In genomic region chr17:46011711-46012505, GRCh38 we compare ENCODE assay signal across 26 cellular contexts. TPM values are rescaled to one million over a fixed set of nuclear protein-coding genes. Genes with fewer than 3 reads are reported as not detected.
DNase-seq lines count a peak whose midpoint lies in the region; ATAC-seq, FAIRE-seq and TF ChIP-seq lines count a peak whose summit lies in the region.
"Had no signal": no experiment of that assay in that cellular context is flagged by ENCODE, and none has a peak within 500 bp of the region (broad histone marks: within the 10 kb centered on the region; RNA-seq: fewer than 3 reads in every experiment).

No MANE protein-coding gene starts in this region.

- no peaks in the 10 kb centered on the region for H3K79me2 ChIP-seq in HepG2 (ENCODE audit: insufficient read depth, low read length)
- H3K79me2 ChIP-seq in trophoblast cell (ENCODE audit: control insufficient read depth, insufficient read depth, low read length, poor library complexity) = no peaks in the 10 kb centered on the region

- H3K4me1 Mint-ChIP-seq in WTC11 = no peaks in the 10 kb centered on the region
- no peaks in the 10 kb centered on the region for H3K4me1 Mint-ChIP-seq in T-cell

- no peak for TF ChIP-seq POLR2A in HepG2 (IDR thresholded peaks at IDR 0.05; ENCODE audit: insufficient read depth in 1 of 2, low read depth in 2 of 2, low read length in 2 of 2)
- TF ChIP-seq POLR2A in stomach (IDR thresholded peaks at IDR 0.05) = no peak

- FAIRE-seq in HepG2 (lab: Jason Lieb, UNC) = no peak
- FAIRE-seq: D721Med had no signal

- H3K23ac ChIP-seq in trophoblast cell (ENCODE audit: low read length) = no peak overlapping the region

- H3K4me3 ChIP-seq in HepG2 (replicated peaks in 1 of 3; ENCODE audit: insufficient read depth in 1 of 3, low read depth in 2 of 3, low read length in 3 of 3) = peak overlapping the region in 1 of 3 experiments; percentile 2; a peak in 1 of 6 replicates
- H3K4me3 ChIP-seq in trophoblast cell (ENCODE audit: low read depth, low read length) = no peak overlapping the region
- H3K4me3 ChIP-seq in stomach = no peak overlapping the region
- H3K4me3 ChIP-seq: GM23248, PC-9 had no signal

- TF ChIP-seq RAD21 in HepG2 (CRISPR knock-in tag; IDR thresholded peaks at IDR 0.05) = no peak

- H3K36me3 ChIP-seq in HepG2 (replicated peaks in 1 of 2; ENCODE audit: control insufficient read depth in 1 of 2, insufficient read depth in 2 of 2, low read length in 2 of 2) (no peaks in the 10 kb centered on the region), trophoblast cell (ENCODE audit: control insufficient read depth in 1 of 2, insufficient read depth in 2 of 2, low read length in 2 of 2) (no peaks in the 10 kb centered on the region), stomach (no peaks in the 10 kb centered on the region)

- H4K12ac ChIP-seq in trophoblast cell (ENCODE audit: low read depth, low read length) = no peak overlapping the region

- no peak overlapping the region for H2BK120ac ChIP-seq in trophoblast cell (ENCODE audit: insufficient read depth, low read length, poor library complexity)

- TF ChIP-seq CTCF in WTC11 (IDR thresholded peaks at IDR 0.05) = no peak
- TF ChIP-seq CTCF in HepG2 (CRISPR knock-in tag; IDR thresholded peaks at IDR 0.05) = no peak
- TF ChIP-seq CTCF in stomach (IDR thresholded peaks at IDR 0.05) = no peak
- TF ChIP-seq CTCF in omental fat pad (IDR thresholded peaks at IDR 0.05) = no peak

- POLR2A ChIA-PET in WTC11 (lab: Charles Lee) = no interaction called here
- POLR2A ChIA-PET in HepG2 (lab: Yijun Ruan, JAX) = interaction anchor here (2.3 kb wide), 1 partner anchor 8 kb away, joined by 15 read pairs; no protein-coding TSS in a partner anchor
- POLR2A ChIA-PET in T-cell (lab: Charles Lee) = no interaction called here

- H3K27me3 Mint-ChIP-seq in WTC11 (ENCODE audit: low read depth) (no peaks in the 10 kb centered on the region), T-cell (peaks cover 0 to 5% of the 10 kb centered on the region in 2 donors)

- H3K27ac Mint-ChIP-seq in WTC11 = no peak overlapping the region
- H3K27ac Mint-ChIP-seq in T-cell = no peak overlapping the region

- BruUV-seq in HepG2 (replicated peaks; lab: Mats Ljungman, UMichigan) = no TSS peak

- H3K27ac ChIP-seq in HepG2 (ENCODE audit: extremely low read length, insufficient read depth, low read length) (no peak overlapping the region), trophoblast cell (ENCODE audit: low read depth, low read length) (no peak overlapping the region), stomach (no peak overlapping the region)
- H3K27ac ChIP-seq: GM23248, PC-9 had no signal

- H2AFZ ChIP-seq in HepG2 (ENCODE audit: low read length) (no peak overlapping the region), trophoblast cell (ENCODE audit: insufficient read depth, low read length, poor library complexity) (no peak overlapping the region)
- H2AFZ ChIP-seq: GM23248, PC-9 had no signal

- H3K36me3 Mint-ChIP-seq in WTC11 (no peaks in the 10 kb centered on the region), T-cell (no peaks in the 10 kb centered on the region)

- H3K9me3 Mint-ChIP-seq in WTC11 (no peaks in the 10 kb centered on the region), T-cell (no peaks in the 10 kb centered on the region)

- H3K4me3 Mint-ChIP-seq in WTC11 (no peak overlapping the region), T-cell (no peak overlapping the region)

- ATAC-seq in WTC11 = peak; percentile 45
- ATAC-seq in HepG2 = peak; percentile 41
- no peak for ATAC-seq in HG03439 (IDR thresholded peaks at IDR 0.05; ENCODE audit: unreplicated experiment)
- no peak for ATAC-seq in omental fat pad (ENCODE audit: low FRiP score)
- ATAC-seq in T-cell (replicated peaks in 1 of 4) = no peak

- no peak overlapping the region for H2BK5ac ChIP-seq in trophoblast cell (ENCODE audit: low read depth, low read length, poor library complexity)

- H3K4me2 ChIP-seq in HepG2 (ENCODE audit: low read depth, low read length) = peak overlapping the region; percentile 30
- H3K4me2 ChIP-seq in trophoblast cell (ENCODE audit: low read length) = no peak overlapping the region
- H3K4me2 ChIP-seq: PC-9 had no signal

- no peak overlapping the region for H4K91ac ChIP-seq in trophoblast cell (ENCODE audit: low read depth, low read length)

- H3K9ac ChIP-seq in HepG2 (ENCODE audit: insufficient read depth, low read depth, low read length) (no peak overlapping the region), trophoblast cell (ENCODE audit: low read length) (no peak overlapping the region)
- H3K9ac ChIP-seq: GM23248 had no signal

- CTCF ChIA-PET in WTC11 (lab: Charles Lee) = interaction anchor here (0.7 to 2.1 kb wide), 3 partner anchors 8 to 40 kb away, joined by 3 to 8 read pairs (median 5); no protein-coding TSS in a partner anchor
- CTCF ChIA-PET in HepG2 (lab: Yijun Ruan, JAX; ENCODE audit: low intra/inter-chr PET ratio, low total read pairs) = no interaction called here
- CTCF ChIA-PET in T-cell (lab: Charles Lee) = no interaction called here

- WGBS in HepG2 (ENCODE audit: low lambda C conversion rate) = 32% methylated on average over 8 of the region's 28 CpGs
- no CpG with 5 or more reads among the region's 28 CpGs for WGBS in trophoblast cell (ENCODE audit: extremely low coverage, insufficient coverage, insufficient read length)
- 83 to 86% (median 86%) methylated on average over 20 to 28 of the region's 28 CpGs for WGBS in stomach, 5 donors

- intact Hi-C loops in HepG2 (cut with micrococcal nuclease; ENCODE audit: unreplicated experiment) = no loop called here
- intact Hi-C loops in stomach (cut with DNase I; ENCODE audit: low total_unique reads) = no loop called here

- TF ChIP-seq EP300 in HepG2 (IDR thresholded peaks at IDR 0.05; ENCODE audit: low read depth in 2 of 2, low read length in 2 of 2) (no peak), HepG2 (CRISPR knock-in tag; IDR thresholded peaks at IDR 0.05; ENCODE audit: borderline replicate concordance) (no peak), stomach (IDR thresholded peaks at IDR 0.05) (no peak)

- no peak overlapping the region for H3K18ac ChIP-seq in trophoblast cell (ENCODE audit: low read length)

- H3K14ac ChIP-seq in trophoblast cell (ENCODE audit: low read length) = no peak overlapping the region

- H4K20me1 ChIP-seq in HepG2 (ENCODE audit: insufficient read depth, low read length) = no peaks in the 10 kb centered on the region

- H4K8ac ChIP-seq in trophoblast cell (ENCODE audit: low read depth, low read length) = no peak overlapping the region

- H3K4ac ChIP-seq in trophoblast cell (ENCODE audit: low read depth, low read length) = no peak overlapping the region

- H3K9me3 ChIP-seq in HepG2 (ENCODE audit: low read length) (no peaks in the 10 kb centered on the region), trophoblast cell (ENCODE audit: insufficient read depth, low read depth, low read length) (no peaks in the 10 kb centered on the region), stomach (no peaks in the 10 kb centered on the region)

- DNase-seq in ELF-1 (ENCODE audit: low read depth, low spot score) (peak; percentile 56), WTC11 (ENCODE audit: low spot score) (no peak), HepG2 (ENCODE audit: low spot score) (no peak), trophoblast cell (peak; percentile 99 to 100), stomach (no peak), omental fat pad (ENCODE audit: low spot score) (no peak), T-cell (no peak)
- DNase-seq: GM23248, HCEC 1CT, Kasumi-1, NCI-H1092 treated with DMSO at 0.1 percent for 48 hours, NCI-H1694, NCI-H2029 treated with DMSO at 0.1 percent for 48 hours, NCI-H446 treated with DMSO at 0.1 percent for 48 hours, NCI-H526, PC-9, Right ventricle myocardium superior had no signal

- in situ Hi-C loops in HepG2 (cut with HindIII; ENCODE audit: extremely low pct_ligation_motif_present, low pct_unique_long_range_greater_than_20kb) = loop anchor here (25.0 kb wide), 1 partner anchor 825 kb away; no protein-coding TSS in a partner anchor

- H2AK5ac ChIP-seq in trophoblast cell (ENCODE audit: low read length) = no peak overlapping the region

- no peaks in the 10 kb centered on the region; a peak in 2 of 5 replicates for H3K27me3 ChIP-seq in HepG2 (ENCODE audit: control insufficient read depth in 1 of 2, insufficient read depth in 2 of 2, low read length in 2 of 2)
- no peaks in the 10 kb centered on the region for H3K27me3 ChIP-seq in trophoblast cell (ENCODE audit: insufficient read depth, low read length)
- peaks cover 0 to 18% (median 0%) of the 10 kb centered on the region in 3 donors for H3K27me3 ChIP-seq in stomach

- no peaks in the 10 kb centered on the region for H3K79me1 ChIP-seq in trophoblast cell (ENCODE audit: low read length)

- H2BK12ac ChIP-seq in trophoblast cell (ENCODE audit: low read length) = no peak overlapping the region

- H3K4me1 ChIP-seq in HepG2 (ENCODE audit: insufficient read depth, low read length) (peaks cover 57% of the 10 kb centered on the region), trophoblast cell (ENCODE audit: control insufficient read depth in 1 of 2, insufficient read depth in 2 of 2, low read length in 2 of 2) (peaks cover 10 to 17% of the 10 kb centered on the region in 2 experiments), stomach (no peaks in the 10 kb centered on the region)

RNA-seq across cellular contexts. Expression of gene STH, which starts 12.9 kb away (rescaled TPM):
- not detected in 3 replicates for total RNA-seq in WTC11 (2021)
- total RNA-seq in HepG2 (2016; rRNA removed; fragmentation: Illumina TruSeq; extraction: Trizol) = not detected in 2 replicates
- not detected in 2 replicates for total RNA-seq in HepG2 (2016; cell fraction: cytosol; rRNA removed; fragmentation: Illumina TruSeq; extraction: Trizol; ENCODE audit: low read depth)
- not detected in 2 replicates for total RNA-seq in HepG2 (2016; cell fraction: insoluble cytoplasmic fraction; rRNA removed; fragmentation: Illumina TruSeq; extraction: Trizol)
- total RNA-seq in HepG2 (2016; cell fraction: membrane; rRNA removed; fragmentation: Illumina TruSeq; extraction: Trizol) = not detected in 2 replicates
- total RNA-seq in HepG2 (2016; cell fraction: nucleus; rRNA removed; fragmentation: Illumina TruSeq; extraction: Trizol) = not detected in 2 replicates
- polyA plus RNA-seq in HepG2 (2011; rRNA removed) = 0.37 TPM in 1 of 2 replicates, not detected in the other
- not detected in 2 replicates for polyA plus RNA-seq in HepG2 (2011; cell fraction: cytosol; rRNA removed)
- polyA plus RNA-seq in HepG2 (2011; cell fraction: nucleus; rRNA removed) = not detected in 2 replicates
- not detected in 2 replicates for polyA plus RNA-seq in HepG2 (2012)
- polyA plus RNA-seq in HepG2 (2016; cell fraction: cytosol; fragmentation: Illumina TruSeq; extraction: Trizol; ENCODE audit: low read depth) = not detected in 2 replicates
- polyA plus RNA-seq in HepG2 (2016; cell fraction: insoluble cytoplasmic fraction; fragmentation: Illumina TruSeq; extraction: Trizol; ENCODE audit: low read depth) = not detected in 2 replicates
- polyA plus RNA-seq in HepG2 (2016; cell fraction: membrane; fragmentation: Illumina TruSeq; extraction: Trizol; ENCODE audit: low read depth) = not detected in 2 replicates
- polyA plus RNA-seq in HepG2 (2016; cell fraction: nucleus; fragmentation: Illumina TruSeq; extraction: Trizol; ENCODE audit: insufficient read depth, low read depth) = not detected in 2 replicates
- 0.78 TPM in 1 of 2 replicates, not detected in the other for polyA minus RNA-seq in HepG2 (2011; rRNA and poly(A)+ RNA removed; ENCODE audit: low replicate concordance)
- not detected in 2 replicates for polyA minus RNA-seq in HepG2 (2011; cell fraction: cytosol; rRNA and poly(A)+ RNA removed)
- polyA minus RNA-seq in HepG2 (2011; cell fraction: nucleus; rRNA and poly(A)+ RNA removed) = not detected in 2 replicates
- not detected in 2 replicates for polyA plus RNA-seq in trophoblast cell (2013)
- not detected for total RNA-seq in stomach
- polyA plus RNA-seq in stomach = not detected
- not detected for total RNA-seq in omental fat pad
- total RNA-seq in T-cell = not detected
- total RNA-seq: A172, G401, GM23248, HT-29, M059J, PC-9, Right ventricle myocardium superior, RPMI7951, SK-MEL-5 had no signal
- polyA plus RNA-seq: BJ, GM23248 had no signal

Comparison
In these comparisons a context has a peak if more than half of its experiments do, and no peak if none do; other contexts are left out.
1. DNase-seq: peak in ELF-1 (single experiment) and trophoblast cell (2 of 2); none in WTC11 (single experiment), HepG2 (single experiment), stomach (single experiment), omental fat pad (single experiment) and T-cell (0 of 34).
2. ATAC-seq: peak in WTC11 (single experiment) and HepG2 (single experiment); none in HG03439 (single experiment), omental fat pad (single experiment) and T-cell (0 of 4).